In the genomic region with DNA sequence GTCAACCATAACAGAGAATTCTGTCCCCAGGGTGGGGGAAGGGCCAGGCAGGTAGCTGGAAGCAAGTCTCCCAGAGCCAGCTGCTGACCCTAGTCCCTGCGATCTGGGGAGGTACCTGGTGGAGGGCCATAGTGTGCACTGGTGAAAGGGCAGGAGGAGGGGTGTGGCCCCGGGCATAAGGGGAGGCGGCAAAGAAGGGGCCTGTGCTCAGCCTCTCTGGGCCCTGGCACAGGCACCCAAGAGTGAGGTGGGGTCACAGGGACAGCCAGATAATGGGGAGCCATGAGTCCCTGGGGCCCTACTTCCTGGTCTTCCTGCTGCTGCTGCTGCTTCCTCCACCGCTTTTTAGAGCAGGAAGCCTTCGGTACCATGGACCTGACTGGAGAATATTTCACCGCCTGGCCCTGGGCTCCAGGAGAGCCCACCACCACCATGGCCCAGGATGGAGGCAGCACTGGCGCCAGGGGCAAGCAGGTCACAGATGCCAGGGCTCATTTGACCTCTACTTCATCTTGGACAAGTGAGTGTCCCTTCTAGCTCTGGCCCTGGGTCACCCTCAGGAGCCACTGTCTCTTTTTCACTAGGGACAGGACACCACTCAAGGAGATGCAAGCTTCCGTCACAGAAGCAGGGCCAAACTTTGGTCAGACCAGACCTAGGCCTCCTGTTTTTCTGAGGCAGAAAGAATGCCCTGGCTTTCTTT, we compare ENCODE assay signal across 1 cellular context.
TF ChIP-seq lines count a peak whose summit lies in the region.

A gene (plus strand): TSS at position 7 of the 703 bp plus-strand sequence. CDS start 266 bp downstream, at position 273.

TF ChIP-seq in IMR-90, 13 proteins besides CTCF, POLR2A, EP300 and RAD21:
- no peak for TF ChIP-seq CHD1 (IDR thresholded peaks at IDR 0.05; ENCODE audit: low read depth, low read length)
- TF ChIP-seq RCOR1 (IDR thresholded peaks at IDR 0.05; ENCODE audit: insufficient replicate concordance, low read length) = no peak
- TF ChIP-seq MAFK (IDR thresholded peaks at IDR 0.05; ENCODE audit: low read depth, low read length) = no peak
- TF ChIP-seq MXI1 (IDR thresholded peaks at IDR 0.05; ENCODE audit: borderline replicate concordance, low read depth, low read length) = no peak
- TF ChIP-seq BHLHE40 (IDR thresholded peaks at IDR 0.05; ENCODE audit: low read depth, low read length) = no peak
- TF ChIP-seq MAZ (IDR thresholded peaks at IDR 0.05; ENCODE audit: borderline replicate concordance, low read depth, low read length) = no peak
- TF ChIP-seq, protein P1, sequence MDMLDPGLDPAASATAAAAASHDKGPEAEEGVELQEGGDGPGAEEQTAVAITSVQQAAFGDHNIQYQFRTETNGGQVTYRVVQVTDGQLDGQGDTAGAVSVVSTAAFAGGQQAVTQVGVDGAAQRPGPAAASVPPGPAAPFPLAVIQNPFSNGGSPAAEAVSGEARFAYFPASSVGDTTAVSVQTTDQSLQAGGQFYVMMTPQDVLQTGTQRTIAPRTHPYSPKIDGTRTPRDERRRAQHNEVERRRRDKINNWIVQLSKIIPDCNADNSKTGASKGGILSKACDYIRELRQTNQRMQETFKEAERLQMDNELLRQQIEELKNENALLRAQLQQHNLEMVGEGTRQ (IDR thresholded peaks at IDR 0.05; ENCODE audit: low read depth, low read length) = no peak
- no peak for TF ChIP-seq NFE2L2 (IDR thresholded peaks at IDR 0.05; ENCODE audit: low read depth, low read length)
- TF ChIP-seq FOS (IDR thresholded peaks at IDR 0.05; ENCODE audit: low read depth, low read length) = no peak
- TF ChIP-seq, protein P2, sequence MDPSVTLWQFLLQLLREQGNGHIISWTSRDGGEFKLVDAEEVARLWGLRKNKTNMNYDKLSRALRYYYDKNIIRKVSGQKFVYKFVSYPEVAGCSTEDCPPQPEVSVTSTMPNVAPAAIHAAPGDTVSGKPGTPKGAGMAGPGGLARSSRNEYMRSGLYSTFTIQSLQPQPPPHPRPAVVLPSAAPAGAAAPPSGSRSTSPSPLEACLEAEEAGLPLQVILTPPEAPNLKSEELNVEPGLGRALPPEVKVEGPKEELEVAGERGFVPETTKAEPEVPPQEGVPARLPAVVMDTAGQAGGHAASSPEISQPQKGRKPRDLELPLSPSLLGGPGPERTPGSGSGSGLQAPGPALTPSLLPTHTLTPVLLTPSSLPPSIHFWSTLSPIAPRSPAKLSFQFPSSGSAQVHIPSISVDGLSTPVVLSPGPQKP (IDR thresholded peaks at IDR 0.05; ENCODE audit: borderline replicate concordance, low read depth, low read length) = no peak
- no peak for TF ChIP-seq SMC3 (IDR thresholded peaks at IDR 0.05; ENCODE audit: low read depth, low read length)
- no peak for TF ChIP-seq RFX5 (IDR thresholded peaks at IDR 0.05; ENCODE audit: low read depth, low read length)
- TF ChIP-seq CEBPB (IDR thresholded peaks at IDR 0.05; ENCODE audit: low read depth, low read length) = no peak
